12 cellular contexts compared by ENCODE assay signal in genomic region chr12:46351861-46352595, GRCh38.
"Had no signal": no experiment of that assay in that cellular context is flagged by ENCODE, and none has a peak within 500 bp of the region (broad histone marks: within the 10 kb centered on the region; RNA-seq: fewer than 3 reads in every experiment).

No MANE protein-coding gene starts in this region.

- ATAC-seq: right cardiac atrium; stimulated activated memory B cell treated with anti-CD40 and anti-IgM and Interleukin-4, amounts not matched to agents 10 μg/mL and 1 μg/mL and 100 μg/mL, for 72 hours; T-cell had no signal

- H3K4me1 ChIP-seq: breast epithelium, SJSA1 had no signal

- DNase-seq: activated B cell treated with CpG ODN at 0.5 μM for 24 hours; activated CD4-positive, alpha-beta T cell treated with anti-CD3 and anti-CD28 coated beads, Interleukin-2, amount 50 U/mL, for 1 hour; activated naive CD4-positive, alpha-beta T cell treated with anti-CD3 and anti-CD28 coated beads, Interleukin-2, amount 50 U/mL, for 16 hours; anterior cingulate cortex; posterior cingulate gyrus; right cardiac atrium; T-cell; T1000 had no signal

- H3K9me3 ChIP-seq: breast epithelium, SJSA1 had no signal

- H3K36me3 ChIP-seq: breast epithelium, SJSA1 had no signal

- H3K27me3 ChIP-seq: breast epithelium, hepatocyte, SJSA1 had no signal

- H3K4me3 ChIP-seq: breast epithelium, hepatocyte, SJSA1 had no signal

- H3K27ac ChIP-seq: breast epithelium, hepatocyte, SJSA1 had no signal
